Comparison of ENCODE assay signal across 8 cellular contexts in genomic region chr12:94134226-94134795, GRCh38. TPM values are rescaled to one million over a fixed set of nuclear protein-coding genes. Genes with fewer than 3 reads are reported as not detected.
DNase-seq lines count a peak whose midpoint lies in the region; ATAC-seq and TF ChIP-seq lines count a peak whose summit lies in the region.

No MANE protein-coding gene starts in this region.

- ATAC-seq in HG03439 (IDR thresholded peaks at IDR 0.05; ENCODE audit: unreplicated experiment), result peak; percentile 71
- peak; percentile 87 for ATAC-seq in stimulated activated naive CD8-positive, alpha-beta T cell treated with anti-CD3 and anti-CD28 coated beads, Interleukin-15, amount 100 ng/mL, for 72 hours

- DNase-seq in ACHN, result peak; percentile 76
- DNase-seq in GM04504 (ENCODE audit: low read depth), result peak; percentile 24
- peak; percentile 25 for DNase-seq in NOMO-1 treated with dmso at 0.1 percent for 144 hours (lab: John Stamatoyannopoulos, UW; ENCODE audit: unreplicated experiment)
- peak; percentile 58 for DNase-seq in inferior parietal cortex (ENCODE audit: extremely low spot score)
- DNase-seq in stimulated activated naive CD8-positive, alpha-beta T cell treated with anti-CD3 and anti-CD28 coated beads, Interleukin-15, amount 100 ng/mL, for 72 hours, result peak; percentile 31 to 41
- DNase-seq in GM19238 (ENCODE audit: insufficient read length, low spot score), result no peak

- H3K36me3 Mint-ChIP-seq in brain, result no peaks in the 10 kb centered on the region

- H3K4me1 Mint-ChIP-seq in brain, result peaks cover 8% of the 10 kb centered on the region
- no peaks in the 10 kb centered on the region for H3K4me1 Mint-ChIP-seq in stimulated activated naive CD8-positive, alpha-beta T cell treated with anti-CD3 and anti-CD28 coated beads, Interleukin-15, amount 100 ng/mL, for 72 hours

- TF ChIP-seq CTCF in brain (conservative IDR thresholded peaks at IDR 0.05), result peak; percentile 78 to 82

- H3K4me3 Mint-ChIP-seq in brain, result peak overlapping the region in 2 of 5 experiments; percentile 28 to 40
- H3K4me3 Mint-ChIP-seq in stimulated activated naive CD8-positive, alpha-beta T cell treated with anti-CD3 and anti-CD28 coated beads, Interleukin-15, amount 100 ng/mL, for 72 hours, result no peak overlapping the region

- H3K27ac Mint-ChIP-seq in brain, result peak overlapping the region in 1 of 5 experiments; percentile 5
- H3K27ac Mint-ChIP-seq in stimulated activated naive CD8-positive, alpha-beta T cell treated with anti-CD3 and anti-CD28 coated beads, Interleukin-15, amount 100 ng/mL, for 72 hours, result no peak overlapping the region

- in situ Hi-C loops in ACHN (cut with HindIII; ENCODE audit: low pct_ligation_motif_present, low pct_unique_long_range_greater_than_20kb, low sequenced_read_pairs), result loop anchor here (25.0 kb wide), 1 partner anchor 403 kb away; no protein-coding TSS in a partner anchor

- H3K9me3 Mint-ChIP-seq in brain, result peaks cover 0 to 13% (median 3%) of the 10 kb centered on the region in 5 experiments
- H3K9me3 Mint-ChIP-seq in stimulated activated naive CD8-positive, alpha-beta T cell treated with anti-CD3 and anti-CD28 coated beads, Interleukin-15, amount 100 ng/mL, for 72 hours, result peaks cover 0 to 6% of the 10 kb centered on the region in 2 donors

- H3K27me3 Mint-ChIP-seq in brain, result peaks cover 7% of the 10 kb centered on the region
- no peaks in the 10 kb centered on the region for H3K27me3 Mint-ChIP-seq in stimulated activated naive CD8-positive, alpha-beta T cell treated with anti-CD3 and anti-CD28 coated beads, Interleukin-15, amount 100 ng/mL, for 72 hours

RNA-seq across cellular contexts. Expression of gene PLXNC1, which starts 14.1 kb away (rescaled TPM):
- 2.2 TPM for polyA plus RNA-seq in brain (ENCODE audit: insufficient read depth, low read depth, low replicate concordance)
